In the genomic region with DNA sequence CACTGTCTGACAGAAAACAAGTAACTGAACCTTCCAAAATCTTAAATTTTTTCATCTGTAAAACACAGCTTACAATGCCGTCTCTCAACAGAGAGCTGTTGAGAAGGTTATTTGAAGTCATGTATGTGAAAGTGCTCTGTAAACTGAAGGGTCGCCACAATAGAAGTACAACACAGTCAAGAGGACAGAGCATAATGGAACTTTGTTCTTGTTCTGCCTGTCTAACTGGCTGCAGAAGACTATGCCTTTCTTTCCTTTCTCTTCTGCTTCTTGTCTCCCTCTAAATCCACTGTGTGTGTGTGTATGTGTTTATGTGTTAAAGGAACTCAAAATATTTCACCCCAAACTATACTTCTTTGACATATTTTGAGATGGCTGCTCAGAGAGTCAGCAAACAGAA, we compare ENCODE assay signal across 19 cellular contexts.
A peak's percentile ranks its signal among the peaks of the same experiment; 100 is the strongest.
DNase-seq lines count a peak whose midpoint lies in the region; ATAC-seq, FAIRE-seq and TF ChIP-seq lines count a peak whose summit lies in the region.
"Had no signal": no experiment of that assay in that cellular context is flagged by ENCODE, and none has a peak within 500 bp of the region (broad histone marks: within the 10 kb centered on the region; RNA-seq: fewer than 3 reads in every experiment).

No MANE protein-coding gene starts in this region.

- H2AK5ac ChIP-seq in H1 (ENCODE audit: low read depth, low read length), result no peak overlapping the region

- H3K4ac ChIP-seq in H1 (replicated peaks; ENCODE audit: insufficient read length, low read depth, low read length), result no peak overlapping the region

- H3F3A ChIP-seq in GM23338 (replicated peaks; ENCODE audit: low read depth) (no peaks in the 10 kb centered on the region), smooth muscle cell (ENCODE audit: low read depth) (no peaks in the 10 kb centered on the region)

- CTCF ChIA-PET in H1 (lab: Charles Lee; ENCODE audit: partially characterized antibody), result interaction anchor here (1.6 kb wide), 1 partner anchor 9 kb away, joined by 8 read pairs; no protein-coding TSS in a partner anchor

- peak overlapping the region; percentile 62; the same call in 1 of the 2 replicates for H2BK20ac ChIP-seq in H1 (ENCODE audit: low read length)

- H4K5ac ChIP-seq in H1 (ENCODE audit: insufficient read length, low read depth, low read length), result no peak overlapping the region

- peak overlapping the region; percentile 32; the same call in 1 of the 2 replicates for H2AFZ ChIP-seq in GM23338
- H2AFZ ChIP-seq in H1 (ENCODE audit: low read length), result no peak overlapping the region
- H2AFZ ChIP-seq in smooth muscle cell (ENCODE audit: low read depth), result peak overlapping the region; percentile 35

- H3K14ac ChIP-seq in H1 (ENCODE audit: insufficient read length), result no peak overlapping the region

- H3K4me1 ChIP-seq in GM23338 (ENCODE audit: insufficient read depth), result no peaks in the 10 kb centered on the region
- peaks cover 0 to 4% (median 0%) of the 10 kb centered on the region in 4 experiments; a peak in 1 of 7 replicates for H3K4me1 ChIP-seq in H1 (replicated peaks in 1 of 4; ENCODE audit: control insufficient read depth in 3 of 4, insufficient read depth in 4 of 4, low read length in 3 of 4)
- H3K4me1 ChIP-seq in smooth muscle cell (ENCODE audit: low read depth), result peaks cover 4% of the 10 kb centered on the region
- H3K4me1 ChIP-seq: BE2C had no signal

- no peak for TF ChIP-seq EP300 in H1 (IDR thresholded peaks at IDR 0.05; ENCODE audit: borderline replicate concordance in 1 of 2, low read depth in 2 of 2, low read length in 2 of 2)

- 0 out of 3 replicates have a peak, but pooled peaks cover 2% of the 10 kb centered on the region for H3K4me1 Mint-ChIP-seq in GM23338
- peaks cover 30% of the 10 kb centered on the region for H3K4me1 Mint-ChIP-seq in mesothelial cell of epicardium
- H3K4me1 Mint-ChIP-seq: CD4-positive, alpha-beta memory T cell had no signal

- H2BK5ac ChIP-seq in H1 (ENCODE audit: low read depth, low read length), result no peak overlapping the region

- H3K36me3 Mint-ChIP-seq in GM23338 (ENCODE audit: low read depth), result peaks cover 59% of the 10 kb centered on the region
- peaks cover 3% of the 10 kb centered on the region for H3K36me3 Mint-ChIP-seq in mesothelial cell of epicardium
- H3K36me3 Mint-ChIP-seq: CD4-positive, alpha-beta memory T cell had no signal

- FAIRE-seq in H1 (lab: Jason Lieb, UNC) (no peak), H54 (lab: Jason Lieb, UNC) (no peak)
- FAIRE-seq: A204.1, D721Med, GM12892, GM19239 had no signal

- H3K27ac Mint-ChIP-seq in GM23338, result no peak overlapping the region
- peak overlapping the region; percentile 68 for H3K27ac Mint-ChIP-seq in mesothelial cell of epicardium
- H3K27ac Mint-ChIP-seq: CD4-positive, alpha-beta memory T cell had no signal

- H3K4me3 Mint-ChIP-seq in GM23338 (no peak overlapping the region), mesothelial cell of epicardium (no peak overlapping the region)
- H3K4me3 Mint-ChIP-seq: CD4-positive, alpha-beta memory T cell had no signal

- H3K27me3 ChIP-seq in GM23338 (ENCODE audit: insufficient read depth), result no peaks in the 10 kb centered on the region
- no peaks in the 10 kb centered on the region for H3K27me3 ChIP-seq in H1 (replicated peaks in 1 of 4; ENCODE audit: control insufficient read depth in 3 of 4, extremely low read depth in 1 of 4, insufficient read depth in 3 of 4, low read length in 3 of 4)
- H3K27me3 ChIP-seq in smooth muscle cell (ENCODE audit: low read depth), result no peaks in the 10 kb centered on the region
- H3K27me3 ChIP-seq: BE2C had no signal

- no peak overlapping the region for H3K27ac ChIP-seq in GM23338 (ENCODE audit: low read depth)
- no peak overlapping the region for H3K27ac ChIP-seq in H1 (ENCODE audit: low read depth, low read length)
- no peak overlapping the region for H3K27ac ChIP-seq in smooth muscle cell (ENCODE audit: low read depth)
- H3K27ac ChIP-seq: C4-2B had no signal

- no peak overlapping the region for H3K18ac ChIP-seq in H1 (ENCODE audit: extremely low read depth, low read length)

- TF ChIP-seq CTCF in GM23338 (conservative IDR thresholded peaks at IDR 0.05; ENCODE audit: low read depth in 2 of 2), result no peak
- no peak for TF ChIP-seq CTCF in H1 (IDR thresholded peaks at IDR 0.05; ENCODE audit: control extremely low read depth in 1 of 3, insufficient read depth in 1 of 3, low read depth in 1 of 3, low read length in 3 of 3)
- TF ChIP-seq CTCF in mesothelial cell of epicardium (IDR thresholded peaks at IDR 0.05; ENCODE audit: unreplicated experiment), result no peak
- TF ChIP-seq CTCF in smooth muscle cell (IDR thresholded peaks at IDR 0.05; ENCODE audit: borderline replicate concordance, insufficient read depth, poor library complexity, severe bottlenecking), result no peak

- POLR2A ChIA-PET in H1 (lab: Charles Lee; ENCODE audit: partially characterized antibody), result no interaction called here

- H3K56ac ChIP-seq in H1 (replicated peaks; ENCODE audit: insufficient read length, low read depth, low read length), result no peak overlapping the region

- no peak overlapping the region for H3K4me2 ChIP-seq in GM23338
- H3K4me2 ChIP-seq in H1 (ENCODE audit: insufficient read depth in 1 of 2, low read depth in 2 of 2, low read length in 2 of 2), result no peak overlapping the region
- peak overlapping the region; percentile 4 for H3K4me2 ChIP-seq in smooth muscle cell

- no peak for TF ChIP-seq RAD21 in H1 (IDR thresholded peaks at IDR 0.05 in 1 of 2, conservative IDR thresholded peaks at IDR 0.05 in 1 of 2; ENCODE audit: low read depth in 2 of 2, low read length in 2 of 2)

- H3K9me3 ChIP-seq in H1 (ENCODE audit: insufficient read depth in 2 of 2, low read depth in 1 of 2, low read length in 1 of 2), result peaks cover 5 to 11% of the 10 kb centered on the region in 2 experiments; a peak in 3 of 4 replicates
- no peaks in the 10 kb centered on the region for H3K9me3 ChIP-seq in smooth muscle cell (replicated peaks; ENCODE audit: low read depth)
- H3K9me3 ChIP-seq: BE2C had no signal

- TF ChIP-seq POLR2A in H1 (IDR thresholded peaks at IDR 0.05; ENCODE audit: control extremely low read depth in 1 of 2, low read depth in 2 of 2, low read length in 2 of 2) (no peak), H54 (IDR thresholded peaks at IDR 0.05; ENCODE audit: low read depth, low read length) (no peak)

- 97% methylated on average over 2 of the region's 2 CpGs; no CpG with 5 or more reads in 1 of the 2 experiments for WGBS in H1 (ENCODE audit: extremely low coverage in 1 of 2, insufficient coverage in 1 of 2, insufficient read length in 1 of 2, insufficient replicate concordance in 2 of 2, low coverage in 1 of 2, low lambda C conversion rate in 2 of 2, missing lambda C conversion rate in 1 of 2), 2 experiments
- WGBS in smooth muscle cell (ENCODE audit: low lambda C conversion rate), result 53% methylated on average over 2 of the region's 2 CpGs

- DNase-seq in GM23338 (ENCODE audit: low spot score), result no peak
- no peak for DNase-seq in H1 (ENCODE audit: low read depth in 1 of 2, low spot score in 2 of 2)
- DNase-seq in mesothelial cell of epicardium (ENCODE audit: low spot score in 2 of 2, unreplicated experiment in 2 of 2), result no peak
- no peak for DNase-seq in smooth muscle cell (lab: John Stamatoyannopoulos, UW; ENCODE audit: unreplicated experiment)
- DNase-seq in H54 (ENCODE audit: insufficient read length, low spot score), result no peak
- DNase-seq in NCI-H345 (lab: John Stamatoyannopoulos, UW), result no peak
- DNase-seq in NCI-H524 (lab: John Stamatoyannopoulos, UW), result no peak
- DNase-seq: BE2C; CD4-positive, alpha-beta memory T cell; COR-L47; DMS153; DMS79 treated with DMSO at 0.1 percent for 48 hours; GDM1 had no signal

- H2BK120ac ChIP-seq in H1 (replicated peaks; ENCODE audit: low read depth, low read length), result no peak overlapping the region

- H4K91ac ChIP-seq in H1 (replicated peaks; ENCODE audit: insufficient read length, low read length), result no peak overlapping the region

- H4K20me1 ChIP-seq in GM23338 (replicated peaks; ENCODE audit: insufficient read depth), result no peaks in the 10 kb centered on the region
- H4K20me1 ChIP-seq in H1 (replicated peaks in 1 of 2; ENCODE audit: control insufficient read depth in 1 of 2, insufficient read depth in 2 of 2, low read length in 2 of 2), result no peaks in the 10 kb centered on the region
- no peaks in the 10 kb centered on the region for H4K20me1 ChIP-seq in smooth muscle cell (ENCODE audit: low read depth)

- no peaks in the 10 kb centered on the region for H3K23me2 ChIP-seq in H1 (ENCODE audit: low read depth, low read length)

- peaks cover 6% of the 10 kb centered on the region; the same call in 1 of the 2 replicates for H3K36me3 ChIP-seq in GM23338 (ENCODE audit: insufficient read depth)
- peaks cover 0 to 6% (median 0%) of the 10 kb centered on the region in 4 experiments; a peak in 1 of 8 replicates for H3K36me3 ChIP-seq in H1 (ENCODE audit: control insufficient read depth in 2 of 4, insufficient read depth in 4 of 4, low read length in 3 of 4)
- no peaks in the 10 kb centered on the region for H3K36me3 ChIP-seq in smooth muscle cell (ENCODE audit: low read depth)
- H3K36me3 ChIP-seq: BE2C had no signal

- H3K4me3 ChIP-seq in GM23338 (no peak overlapping the region), H1 (ENCODE audit: extremely low read depth in 1 of 4, insufficient read depth in 2 of 4, low read depth in 3 of 4, low read length in 4 of 4) (no peak overlapping the region), smooth muscle cell (no peak overlapping the region)

- H3K23ac ChIP-seq in H1 (ENCODE audit: insufficient read length), result no peak overlapping the region

- H3K27me3 Mint-ChIP-seq in GM23338 (ENCODE audit: insufficient read depth, low read depth, poor library complexity) (peaks cover 5% of the 10 kb centered on the region), mesothelial cell of epicardium (ENCODE audit: low read depth) (no peaks in the 10 kb centered on the region)

- H4K8ac ChIP-seq in H1 (ENCODE audit: extremely low read depth, insufficient read depth, low read length), result no peak overlapping the region

- no peaks in the 10 kb centered on the region for H3K79me1 ChIP-seq in H1 (ENCODE audit: low read depth, low read length)

- no peaks in the 10 kb centered on the region for H3K79me2 ChIP-seq in GM23338 (replicated peaks; ENCODE audit: insufficient read depth)
- H3K79me2 ChIP-seq in H1 (ENCODE audit: control insufficient read depth in 1 of 2, insufficient read depth in 2 of 2, low read length in 2 of 2), result no peaks in the 10 kb centered on the region
- no peaks in the 10 kb centered on the region for H3K79me2 ChIP-seq in smooth muscle cell (ENCODE audit: low read depth)

- H2BK15ac ChIP-seq in H1 (ENCODE audit: low read length), result no peak overlapping the region

- H2BK12ac ChIP-seq in H1 (ENCODE audit: low read depth, low read length), result no peak overlapping the region

- peaks cover 22% of the 10 kb centered on the region for H3K9me2 ChIP-seq in GM23338 (ENCODE audit: insufficient read depth)

- ATAC-seq in GM23338, result no peak
- ATAC-seq: HCT116 had no signal

- H3K9me3 Mint-ChIP-seq in GM23338 (peaks cover 46% of the 10 kb centered on the region), mesothelial cell of epicardium (peaks cover 16% of the 10 kb centered on the region)

- H3K9ac ChIP-seq in H1 (replicated peaks in 1 of 4; ENCODE audit: extremely low read depth in 1 of 4, low read depth in 3 of 4, low read length in 3 of 4) (no peak overlapping the region), smooth muscle cell (ENCODE audit: low read depth) (no peak overlapping the region)

TF ChIP-seq in GM23338, 12 proteins besides CTCF, POLR2A, EP300 and RAD21 (continues in another document):
- TF ChIP-seq JUNB (IDR thresholded peaks at IDR 0.05; ENCODE audit: unreplicated experiment), result no peak
